13 cellular contexts compared by ENCODE assay signal in genomic region chr13:40130871-40131636, GRCh38.
A peak's percentile ranks its signal among the peaks of the same experiment; 100 is the strongest.
DNase-seq lines count a peak whose midpoint lies in the region; ATAC-seq and TF ChIP-seq lines count a peak whose summit lies in the region.
"Had no signal": no experiment of that assay in that cellular context is flagged by ENCODE, and none has a peak within 500 bp of the region (broad histone marks: within the 10 kb centered on the region; RNA-seq: fewer than 3 reads in every experiment).

No MANE protein-coding gene starts in this region.

- H3K27ac ChIP-seq in HCT116 (ENCODE audit: low read depth, low read length) (no peak overlapping the region), upper lobe of right lung (no peak overlapping the region), body of pancreas (no peak overlapping the region)

- WGBS in body of pancreas, 2 donors = 80 to 87% methylated on average over 6 of the region's 6 CpGs

- H3K36me3 ChIP-seq in HCT116 (ENCODE audit: control insufficient read depth in 1 of 2, insufficient read depth in 2 of 2, low read length in 2 of 2) (no peaks in the 10 kb centered on the region), upper lobe of right lung (no peaks in the 10 kb centered on the region), body of pancreas (replicated peaks in 1 of 2; ENCODE audit: insufficient read depth in 1 of 2, low read depth in 2 of 2) (no peaks in the 10 kb centered on the region)

- DNase-seq in Caki2 (ENCODE audit: low read depth) = peak; percentile 60
- peak; percentile 40 for DNase-seq in HCT116 (ENCODE audit: low read depth, low spot score)
- DNase-seq in astrocyte of the spinal cord (ENCODE audit: low read depth, low spot score) = peak; percentile 59
- peak; percentile 29 for DNase-seq in kidney glomerular epithelial cell (lab: John Stamatoyannopoulos, UW)
- DNase-seq in D341Med (ENCODE audit: low spot score) = no peak
- no peak for DNase-seq in upper lobe of right lung
- no peak for DNase-seq in body of pancreas
- DNase-seq: activated naive CD8-positive, alpha-beta T cell treated with anti-CD3 and anti-CD28 coated beads, Interleukin-2, amount 10 ng/mL, durations not matched to agents 7 days and 5 days; Caco-2; effector memory CD4-positive, alpha-beta T cell; NCI-H226; SHP77 had no signal

- no peak overlapping the region for H3K9ac ChIP-seq in HCT116 (ENCODE audit: low read length)

- RAD21 ChIA-PET in HCT116 (lab: Charles Lee; ENCODE audit: low non-redundant PET in 1 of 2, low total read pairs in 2 of 2, uncharacterized antibody in 2 of 2, unreplicated experiment in 2 of 2) = no interaction called here

- H3K79me2 ChIP-seq in HCT116 (ENCODE audit: insufficient read depth, low read length) = no peaks in the 10 kb centered on the region

- no peaks in the 10 kb centered on the region for H3K9me3 ChIP-seq in HCT116 (ENCODE audit: control insufficient read depth in 1 of 2, insufficient read depth in 1 of 2, low read depth in 1 of 2, low read length in 2 of 2)
- no peaks in the 10 kb centered on the region for H3K9me3 ChIP-seq in upper lobe of right lung
- H3K9me3 ChIP-seq in body of pancreas = no peaks in the 10 kb centered on the region
- H3K9me3 ChIP-seq: Caco-2 had no signal

- H3K27me3 ChIP-seq in HCT116 (ENCODE audit: insufficient read depth, low read length) (no peaks in the 10 kb centered on the region), upper lobe of right lung (no peaks in the 10 kb centered on the region), body of pancreas (no peaks in the 10 kb centered on the region)

- peak overlapping the region; percentile 45 for H2AFZ ChIP-seq in HCT116 (ENCODE audit: low read depth, low read length, poor library complexity, severe bottlenecking)

- CTCF ChIA-PET in HCT116 (lab: Charles Lee) = no interaction called here

- no peak for TF ChIP-seq POLR2A in HCT116 (IDR thresholded peaks at IDR 0.05; ENCODE audit: borderline replicate concordance, extremely low read depth, insufficient read depth, insufficient read length)
- TF ChIP-seq POLR2A in body of pancreas (IDR thresholded peaks at IDR 0.05) = no peak

- POLR2A ChIA-PET in HCT116 (lab: Charles Lee) = no interaction called here

- H3K4me2 ChIP-seq in HCT116 (ENCODE audit: low read length) = no peak overlapping the region

- H4K20me1 ChIP-seq in HCT116 (ENCODE audit: insufficient read depth) = no peaks in the 10 kb centered on the region

- ATAC-seq in HCT116 (peak; percentile 67), upper lobe of right lung (no peak), GM21737 (IDR thresholded peaks at IDR 0.05; ENCODE audit: unreplicated experiment) (no peak), body of pancreas (no peak)

- H3K4me1 ChIP-seq in HCT116 (ENCODE audit: control insufficient read depth in 1 of 2, insufficient read depth in 2 of 2, low read length in 2 of 2) = peaks cover 0 to 7% of the 10 kb centered on the region in 2 experiments; a peak in 2 of 4 replicates
- H3K4me1 ChIP-seq in upper lobe of right lung = peaks cover 6% of the 10 kb centered on the region
- no peaks in the 10 kb centered on the region for H3K4me1 ChIP-seq in body of pancreas
- H3K4me1 ChIP-seq: Caco-2 had no signal

- TF ChIP-seq RAD21 in HCT116 (IDR thresholded peaks at IDR 0.05; ENCODE audit: low read depth) = no peak

- intact Hi-C loops in HCT116 (cut with micrococcal nuclease) (no loop called here), upper lobe of right lung (cut with DNase I) (no loop called here), body of pancreas (cut with DNase I) (no loop called here)

- no peak for TF ChIP-seq CTCF in HCT116 (IDR thresholded peaks at IDR 0.05 in 2 of 3, conservative IDR thresholded peaks at IDR 0.05 in 1 of 3; ENCODE audit: borderline replicate concordance in 1 of 3, insufficient read depth in 1 of 3, low read depth in 2 of 3, low read length in 2 of 3)
- TF ChIP-seq CTCF in astrocyte of the spinal cord (IDR thresholded peaks at IDR 0.05; ENCODE audit: low read depth, low read length) = no peak
- no peak for TF ChIP-seq CTCF in upper lobe of right lung (IDR thresholded peaks at IDR 0.05)
- TF ChIP-seq CTCF in body of pancreas (IDR thresholded peaks at IDR 0.05) = no peak

- H3K4me3 ChIP-seq in HCT116 (replicated peaks in 1 of 2; ENCODE audit: low read depth in 1 of 2, low read length in 2 of 2) = no peak overlapping the region
- no peak overlapping the region for H3K4me3 ChIP-seq in astrocyte of the spinal cord (ENCODE audit: low read depth, low read length)
- H3K4me3 ChIP-seq in upper lobe of right lung = no peak overlapping the region
- no peak overlapping the region for H3K4me3 ChIP-seq in body of pancreas

- no peaks in the 10 kb centered on the region for H3K9me2 ChIP-seq in HCT116 (ENCODE audit: insufficient read depth)

- in situ Hi-C loops in Caki2 (cut with HindIII; ENCODE audit: low pct_unique_long_range_greater_than_20kb, low sequenced_read_pairs) = no loop called here
- in situ Hi-C loops in astrocyte of the spinal cord (cut with HindIII; ENCODE audit: low sequenced_read_pairs) = no loop called here

- no TSS peak for BruUV-seq in HCT116 (replicated peaks; lab: Mats Ljungman, UMichigan)

TF ChIP-seq in HCT116, 20 proteins besides CTCF, POLR2A, EP300 and RAD21:
- TF ChIP-seq ZFX (IDR thresholded peaks at IDR 0.05) (no peak), REST (IDR thresholded peaks at IDR 0.05; ENCODE audit: low read depth) (no peak), CBX3 (IDR thresholded peaks at IDR 0.05; ENCODE audit: low read depth) (no peak), ELF1 (IDR thresholded peaks at IDR 0.05; ENCODE audit: borderline replicate concordance, low read depth) (no peak), FOSL1 (IDR thresholded peaks at IDR 0.05; ENCODE audit: low read depth) (peak; percentile 37; the same call in 1 of the 2 replicates), JUND (IDR thresholded peaks at IDR 0.05) (0 out of 2 replicates have a peak, but pooled peaks have one; percentile 18)

Comparison
In these comparisons a context has a peak if more than half of its experiments do, and no peak if none do; other contexts are left out.
1. DNase-seq: peak in Caki2 (single experiment), HCT116 (single experiment), astrocyte of the spinal cord (single experiment) and kidney glomerular epithelial cell (single experiment); none in D341Med (single experiment), upper lobe of right lung (single experiment) and body of pancreas (0 of 4).